Comparison of ENCODE assay signal across 1 cellular context in the genomic region with DNA sequence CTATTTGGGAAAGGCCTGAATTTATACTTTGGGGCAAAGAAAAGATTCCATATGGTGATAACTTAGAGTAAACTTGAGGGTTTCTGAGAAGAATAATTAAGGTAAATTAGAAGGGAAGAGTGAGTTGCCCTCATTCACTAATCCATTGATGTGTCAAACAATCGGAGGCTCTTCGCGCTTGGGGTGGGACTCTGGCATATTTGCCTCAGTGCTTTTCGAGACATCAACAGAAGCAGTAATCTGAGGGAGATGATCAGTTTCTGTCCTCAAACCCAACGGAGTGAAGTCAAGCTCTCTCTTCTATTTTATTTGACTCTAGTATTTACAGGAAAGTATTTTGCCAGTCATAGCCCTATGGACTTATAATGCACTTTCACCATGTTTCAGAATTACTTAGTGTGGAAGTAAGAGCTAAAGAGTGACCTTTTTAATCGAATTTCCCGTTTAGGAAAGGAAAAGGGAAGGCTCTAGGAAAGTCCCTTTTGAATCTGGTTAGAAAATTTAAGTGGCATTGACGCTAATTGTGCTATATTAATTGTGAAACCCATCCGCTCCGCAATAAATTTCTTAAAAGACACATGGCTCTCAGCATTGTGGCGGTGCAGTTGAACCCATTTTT.
TF ChIP-seq lines count a peak whose summit lies in the region.

No MANE protein-coding gene starts in this region.

TF ChIP-seq in endothelial cell of umbilical vein, 7 proteins besides CTCF, POLR2A, EP300 and RAD21 (continued from another document):
- TF ChIP-seq, protein P1, sequence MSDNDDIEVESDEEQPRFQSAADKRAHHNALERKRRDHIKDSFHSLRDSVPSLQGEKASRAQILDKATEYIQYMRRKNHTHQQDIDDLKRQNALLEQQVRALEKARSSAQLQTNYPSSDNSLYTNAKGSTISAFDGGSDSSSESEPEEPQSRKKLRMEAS (IDR thresholded peaks at IDR 0.05; ENCODE audit: insufficient read depth, insufficient read length): no peak
